ENCODE assay signal across 13 cellular contexts in genomic region chr2:207357216-207357615, GRCh38.
DNase-seq lines count a peak whose midpoint lies in the region; ATAC-seq and TF ChIP-seq lines count a peak whose summit lies in the region.
"Had no signal": no experiment of that assay in that cellular context is flagged by ENCODE, and none has a peak within 500 bp of the region (broad histone marks: within the 10 kb centered on the region; RNA-seq: fewer than 3 reads in every experiment).

No MANE protein-coding gene starts in this region.

- no peaks in the 10 kb centered on the region for H3K36me3 ChIP-seq in GM23248 (ENCODE audit: low read depth)
- no peaks in the 10 kb centered on the region for H3K36me3 ChIP-seq in stomach
- H3K36me3 ChIP-seq: BE2C, HAP-1 had no signal

- peaks cover 8% of the 10 kb centered on the region; the same call in 1 of the 2 replicates for H3F3A ChIP-seq in GM23248 (ENCODE audit: insufficient read depth)

- intact Hi-C loops in CD14-positive monocyte (cut with micrococcal nuclease): no loop called here
- intact Hi-C loops in stomach (cut with DNase I; ENCODE audit: low total_unique reads): no loop called here

- no peak overlapping the region for H3K27ac Mint-ChIP-seq in CD14-positive monocyte
- H3K27ac Mint-ChIP-seq: CD4-positive, alpha-beta T cell; IgD-negative memory B cell had no signal

- no peak overlapping the region for H3K4me3 ChIP-seq in GM23248
- no peak overlapping the region for H3K4me3 ChIP-seq in stomach
- H3K4me3 ChIP-seq: HAP-1 had no signal

- TF ChIP-seq CTCF in foreskin keratinocyte (conservative IDR thresholded peaks at IDR 0.05): no peak
- no peak for TF ChIP-seq CTCF in CD14-positive monocyte (IDR thresholded peaks at IDR 0.05)
- TF ChIP-seq CTCF in stomach (IDR thresholded peaks at IDR 0.05): no peak

- H3K4me2 ChIP-seq in GM23248 (ENCODE audit: unreplicated experiment): no peak overlapping the region

- WGBS in GM23248 (ENCODE audit: low coverage in 1 of 2, low lambda C conversion rate in 2 of 2, missing lambda C conversion rate in 2 of 2), 2 experiments: 13 to 23% methylated on average over 2 of the region's 2 CpGs
- WGBS in stomach, 5 donors: 66 to 79% (median 69%) methylated on average over 2 of the region's 2 CpGs

- TF ChIP-seq POLR2A in stomach (IDR thresholded peaks at IDR 0.05) (no peak), erythroblast (IDR thresholded peaks at IDR 0.05; ENCODE audit: low read length) (no peak)

- no peaks in the 10 kb centered on the region for H3K36me3 Mint-ChIP-seq in CD14-positive monocyte

- in situ Hi-C loops in GM23248 (cut with MboI): no loop called here

- ATAC-seq in foreskin keratinocyte: no peak
- ATAC-seq: HepG2 had no signal

- H3K9ac ChIP-seq in GM23248: no peak overlapping the region

- H3K27me3 ChIP-seq in GM23248 (replicated peaks; ENCODE audit: insufficient read depth): no peaks in the 10 kb centered on the region
- H3K27me3 ChIP-seq in foreskin keratinocyte: no peaks in the 10 kb centered on the region
- no peaks in the 10 kb centered on the region for H3K27me3 ChIP-seq in stomach
- H3K27me3 ChIP-seq: BE2C had no signal

- peaks cover 0 to 3% (median 2%) of the 10 kb centered on the region in 3 donors for H3K27me3 Mint-ChIP-seq in CD14-positive monocyte (ENCODE audit: low read depth in 3 of 3)
- H3K27me3 Mint-ChIP-seq: CD4-positive, alpha-beta T cell; IgD-negative memory B cell had no signal

- peaks cover 0 to 1% (median 0%) of the 10 kb centered on the region in 7 donors for H3K9me3 Mint-ChIP-seq in CD14-positive monocyte
- H3K9me3 Mint-ChIP-seq: CD4-positive, alpha-beta T cell; IgD-negative memory B cell had no signal

- 0 out of 2 replicates have a peak overlapping the region, but pooled peaks have one; percentile 3 for H2AFZ ChIP-seq in GM23248

- DNase-seq in GM23248: no peak
- peak; percentile 48 for DNase-seq in NCI-H1694 treated with DMSO at 0.1 percent for 48 hours (lab: John Stamatoyannopoulos, UW)
- DNase-seq in foreskin keratinocyte: peak; percentile 18 to 39
- DNase-seq in CD14-positive monocyte (ENCODE audit: low spot score): no peak
- DNase-seq in stomach: no peak
- DNase-seq in erythroblast (lab: John Stamatoyannopoulos, UW): no peak
- DNase-seq: BE2C; C1 segment of cervical spinal cord; Caco-2; CD4-positive, alpha-beta T cell had no signal

- H3K9me3 ChIP-seq in GM23248 (ENCODE audit: low read depth) (no peaks in the 10 kb centered on the region), stomach (no peaks in the 10 kb centered on the region)
- H3K9me3 ChIP-seq: BE2C, Caco-2, HAP-1 had no signal

- no peaks in the 10 kb centered on the region for H3K9me2 ChIP-seq in GM23248 (ENCODE audit: insufficient read depth)

- H3K4me1 Mint-ChIP-seq in CD14-positive monocyte: peaks cover 5% of the 10 kb centered on the region

- H3K4me3 Mint-ChIP-seq in CD14-positive monocyte: no peak overlapping the region
- H3K4me3 Mint-ChIP-seq: CD4-positive, alpha-beta T cell; IgD-negative memory B cell had no signal

- H3K27ac ChIP-seq in GM23248 (no peak overlapping the region), foreskin keratinocyte (no peak overlapping the region), stomach (no peak overlapping the region)

- H4K20me1 ChIP-seq in GM23248 (ENCODE audit: insufficient read depth): no peaks in the 10 kb centered on the region

- H3K79me2 ChIP-seq in GM23248 (ENCODE audit: insufficient read depth): no peaks in the 10 kb centered on the region

- H3K4me1 ChIP-seq in GM23248 (ENCODE audit: insufficient read depth): no peaks in the 10 kb centered on the region
- H3K4me1 ChIP-seq in foreskin keratinocyte: no peaks in the 10 kb centered on the region
- peaks cover 0 to 7% (median 0%) of the 10 kb centered on the region in 4 donors for H3K4me1 ChIP-seq in stomach
- H3K4me1 ChIP-seq: BE2C, Caco-2, HAP-1 had no signal

- no peak for TF ChIP-seq EP300 in stomach (IDR thresholded peaks at IDR 0.05)

Comparison
In these comparisons a context has a peak if more than half of its experiments do, and no peak if none do; other contexts are left out.
1. DNase-seq: peak in NCI-H1694 treated with DMSO at 0.1 percent for 48 hours (single experiment) and foreskin keratinocyte (2 of 2); none in GM23248 (single experiment), CD14-positive monocyte (single experiment), stomach (single experiment) and erythroblast (0 of 2).